Comparison of ENCODE assay signal across 8 cellular contexts in genomic region chr20:63553251-63553932, GRCh38. TPM values are rescaled to one million over a fixed set of nuclear protein-coding genes. Genes with fewer than 3 reads are reported as not detected.
DNase-seq lines count a peak whose midpoint lies in the region; ATAC-seq, FAIRE-seq and TF ChIP-seq lines count a peak whose summit lies in the region.

No MANE protein-coding gene starts in this region.

- peaks cover 4% of the 10 kb centered on the region; the same call in 1 of the 3 replicates for H3K4me1 ChIP-seq in A549
- peaks cover 22% of the 10 kb centered on the region for H3K4me1 ChIP-seq in HUES48 (ENCODE audit: control insufficient read depth, insufficient read depth, low read length)
- peaks cover 8% of the 10 kb centered on the region; the same call in 1 of the 2 replicates for H3K4me1 ChIP-seq in SJCRH30
- H3K4me1 ChIP-seq in upper lobe of right lung: peaks cover 10% of the 10 kb centered on the region

- H3K36me3 ChIP-seq in HUES48 (ENCODE audit: control insufficient read depth, insufficient read depth, low read length) (no peaks in the 10 kb centered on the region), SJCRH30 (no peaks in the 10 kb centered on the region), upper lobe of right lung (peaks cover 1% of the 10 kb centered on the region)

- H3K9me3 ChIP-seq in A549 (no peaks in the 10 kb centered on the region), HUES48 (ENCODE audit: control insufficient read depth, insufficient read depth, low read length) (no peaks in the 10 kb centered on the region), SJCRH30 (replicated peaks) (no peaks in the 10 kb centered on the region), upper lobe of right lung (no peaks in the 10 kb centered on the region)

- peak overlapping the region; percentile 71 for H3K4me3 ChIP-seq in A549
- peak overlapping the region; percentile 87 for H3K4me3 ChIP-seq in HUES48 (ENCODE audit: low read depth, low read length)
- no peak overlapping the region for H3K4me3 ChIP-seq in SJCRH30
- peak overlapping the region; percentile 63 for H3K4me3 ChIP-seq in upper lobe of right lung

- TF ChIP-seq EP300 in A549 (IDR thresholded peaks at IDR 0.05): no peak

- TF ChIP-seq RAD21 in A549 (conservative IDR thresholded peaks at IDR 0.05 in 1 of 2, IDR thresholded peaks at IDR 0.05 in 1 of 2): no peak

- peak overlapping the region; percentile 100 for H3K4me2 ChIP-seq in A549

- CTCF ChIA-PET in A549 (lab: Yijun Ruan, JAX): interaction anchor here (0.7 to 9.1 kb wide), 4 partner anchors 14 to 515 kb away, joined by 3 to 93 read pairs (median 3); partner anchors contain the start of gene PTK6

- WGBS in A549 (ENCODE audit: missing lambda C conversion rate): 4% methylated on average over 8 of the region's 37 CpGs

- H3K27me3 ChIP-seq in HUES48 (ENCODE audit: control insufficient read depth, insufficient read depth, low read length) (no peaks in the 10 kb centered on the region), SJCRH30 (peaks cover 24% of the 10 kb centered on the region), upper lobe of right lung (peaks cover 5% of the 10 kb centered on the region)

- no peak for TF ChIP-seq POLR2A in A549 (IDR thresholded peaks at IDR 0.05; ENCODE audit: low read length)

- POLR2A ChIA-PET in A549 (lab: Yijun Ruan, JAX): interaction anchor here (0.6 kb wide), 1 partner anchor 32 kb away, joined by 3 read pairs; the partner anchor contains the start of gene PPDPF

- intact Hi-C loops in posterior vena cava (cut with DNase I): no loop called here
- intact Hi-C loops in upper lobe of right lung (cut with DNase I): no loop called here

- H3K27ac ChIP-seq in A549 (peak overlapping the region; percentile 73 to 83), HUES48 (ENCODE audit: low read depth, low read length) (peak overlapping the region; percentile 77), SJCRH30 (no peak overlapping the region), upper lobe of right lung (no peak overlapping the region)

- TF ChIP-seq CTCF in A549 (IDR thresholded peaks at IDR 0.05) (no peak), upper lobe of right lung (IDR thresholded peaks at IDR 0.05) (no peak)

- ATAC-seq in A549: peak; percentile 21 to 75; a peak in 5 of 6 replicates
- ATAC-seq in GM18909 (IDR thresholded peaks at IDR 0.05; ENCODE audit: poor library complexity, unreplicated experiment): peak; percentile 35
- ATAC-seq in upper lobe of right lung: peak; percentile 92

- FAIRE-seq in A549 (lab: Jason Lieb, UNC): no peak

- peak; percentile 50 to 90 for DNase-seq in A549 (ENCODE audit: low read depth in 1 of 2, low spot score in 1 of 2)
- peak; percentile 74 to 75 for DNase-seq in SJCRH30
- DNase-seq in activated gamma-delta T cell treated with anti-CD3 and anti-CD28 coated beads, Interleukin-2, amount 50 U/mL, for 16 hours (ENCODE audit: low read depth): peak; percentile 81
- DNase-seq in glomerular endothelial cell (ENCODE audit: extremely low read depth, low read depth, low spot score): peak; percentile 36
- peak; percentile 96 for DNase-seq in posterior vena cava (ENCODE audit: low spot score)
- peak; percentile 87 for DNase-seq in upper lobe of right lung

- H3K9ac ChIP-seq in HUES48 (ENCODE audit: low read depth, low read length): peak overlapping the region; percentile 16; the same call in 1 of the 2 replicates

TF ChIP-seq in A549, 52 proteins besides CTCF, POLR2A, EP300 and RAD21 (continues in another document):
- TF ChIP-seq SREBF2 (IDR thresholded peaks at IDR 0.05) (no peak), HMGXB4 (CRISPR knock-in tag; IDR thresholded peaks at IDR 0.05; ENCODE audit: borderline replicate concordance) (no peak), ZC3H11A (IDR thresholded peaks at IDR 0.05) (no peak), NFE2L2 (conservative IDR thresholded peaks at IDR 0.05; ENCODE audit: low read length) (no peak), HEYL (CRISPR knock-in tag; IDR thresholded peaks at IDR 0.05) (no peak), TP53 (CRISPR knock-in tag; IDR thresholded peaks at IDR 0.05) (no peak), HOXB5 (CRISPR knock-in tag; IDR thresholded peaks at IDR 0.05) (no peak), GATA3 (IDR thresholded peaks at IDR 0.05; ENCODE audit: borderline replicate concordance) (no peak), ZSCAN20 (CRISPR knock-in tag; IDR thresholded peaks at IDR 0.05) (no peak), CHD4 (IDR thresholded peaks at IDR 0.05; ENCODE audit: borderline replicate concordance) (no peak), CBX8 (IDR thresholded peaks at IDR 0.05) (no peak), BHLHE40 (IDR thresholded peaks at IDR 0.05; ENCODE audit: low read depth, low read length) (no peak), NPAS2 (CRISPR knock-in tag; IDR thresholded peaks at IDR 0.05; ENCODE audit: borderline replicate concordance) (no peak)

RNA-seq across cellular contexts. Expression of gene FNDC11, which starts 0.6 kb away (rescaled TPM):
- polyA plus RNA-seq in A549 (2011; rRNA removed): 0.09 and 0.18 TPM in 2 replicates
- 0.24 and 0.26 TPM in 2 replicates for polyA plus RNA-seq in A549 (2012; cell fraction: cytosol; rRNA removed)
- 0.45 and 0.46 TPM in 2 replicates for polyA plus RNA-seq in A549 (2012; cell fraction: nucleus; rRNA removed)
- 0.10 to 0.16 TPM (median 0.14 TPM) in 3 replicates for polyA plus RNA-seq in A549 (2017; fragmentation: RNase III; extraction: RNeasy Plus Mini Kit Qiagen cat#74134 plus additional on column Dnase treatment)
- polyA minus RNA-seq in A549 (2011; rRNA and poly(A)+ RNA removed): 0.34 TPM in 1 of 2 replicates, not detected in the other
- total RNA-seq in SJCRH30 (2014; rRNA removed; shearing (Covaris generic)): 0.02 and 0.20 TPM in 2 replicates
- 0.44 and 0.99 TPM in 2 replicates for total RNA-seq in glomerular endothelial cell
- under 1 TPM in 1 of 2 donors, not detected in 1; 0.19 TPM for total RNA-seq in posterior vena cava
- 0.32 TPM for total RNA-seq in upper lobe of right lung

RNA-seq across cellular contexts. Expression of gene SRMS, which starts 5.8 kb away (rescaled TPM):
- polyA plus RNA-seq in A549 (2011; rRNA removed) (not detected in 2 replicates), A549 (2017; fragmentation: RNase III; extraction: RNeasy Plus Mini Kit Qiagen cat#74134 plus additional on column Dnase treatment) (not detected in 3 replicates)
- polyA plus RNA-seq in A549 (2012; cell fraction: cytosol; rRNA removed): not detected in 2 replicates
- 0.02 TPM in 1 of 2 replicates, not detected in the other for polyA plus RNA-seq in A549 (2012; cell fraction: nucleus; rRNA removed)
- polyA minus RNA-seq in A549 (2011; rRNA and poly(A)+ RNA removed): not detected in 2 replicates
- not detected in 2 replicates for total RNA-seq in SJCRH30 (2014; rRNA removed; shearing (Covaris generic))
- total RNA-seq in glomerular endothelial cell (not detected in 2 replicates), posterior vena cava (not detected), upper lobe of right lung (not detected)

RNA-seq across cellular contexts. Expression of gene PTK6, which starts 16.2 kb away (rescaled TPM):
- 1.1 and 1.2 TPM in 2 replicates for polyA plus RNA-seq in A549 (2011; rRNA removed)
- 1.3 and 1.8 TPM in 2 replicates for polyA plus RNA-seq in A549 (2012; cell fraction: cytosol; rRNA removed)
- 4.3 and 4.6 TPM in 2 replicates for polyA plus RNA-seq in A549 (2012; cell fraction: nucleus; rRNA removed)
- polyA plus RNA-seq in A549 (2017; fragmentation: RNase III; extraction: RNeasy Plus Mini Kit Qiagen cat#74134 plus additional on column Dnase treatment): 1.6 to 2.2 TPM (median 2.0 TPM) in 3 replicates
- polyA minus RNA-seq in A549 (2011; rRNA and poly(A)+ RNA removed): 0.54 and 0.91 TPM in 2 replicates
- 1.4 TPM in 2 replicates for total RNA-seq in SJCRH30 (2014; rRNA removed; shearing (Covaris generic))
- total RNA-seq in glomerular endothelial cell: not detected in 2 replicates
- total RNA-seq in posterior vena cava: under 1 TPM in 1 of 2 donors, not detected in 1; 0.60 TPM
- 4.9 TPM for total RNA-seq in upper lobe of right lung

RNA-seq across cellular contexts. Expression of gene HELZ2, which starts 20.6 kb away (rescaled TPM):
- 3.2 and 4.9 TPM in 2 replicates for polyA plus RNA-seq in A549 (2011; rRNA removed)
- polyA plus RNA-seq in A549 (2012; cell fraction: cytosol; rRNA removed): 3.3 and 6.0 TPM in 2 replicates
- polyA plus RNA-seq in A549 (2012; cell fraction: nucleus; rRNA removed): 13.2 and 22.7 TPM in 2 replicates
- 4.5 to 5.0 TPM (median 4.8 TPM) in 3 replicates for polyA plus RNA-seq in A549 (2017; fragmentation: RNase III; extraction: RNeasy Plus Mini Kit Qiagen cat#74134 plus additional on column Dnase treatment)
- polyA minus RNA-seq in A549 (2011; rRNA and poly(A)+ RNA removed): 6.9 and 8.9 TPM in 2 replicates
- 4.6 and 5.7 TPM in 2 replicates for total RNA-seq in SJCRH30 (2014; rRNA removed; shearing (Covaris generic))
- total RNA-seq in glomerular endothelial cell: 75.8 and 179 TPM in 2 replicates
- total RNA-seq in posterior vena cava: 10 to 100 TPM; 13.7 to 25.5 TPM
- 53.3 TPM for total RNA-seq in upper lobe of right lung

RNA-seq across cellular contexts. Expression of gene PPDPF, which starts 32.8 kb away (rescaled TPM):
- 4.6 and 7.7 TPM in 2 replicates for polyA plus RNA-seq in A549 (2011; rRNA removed)
- polyA plus RNA-seq in A549 (2012; cell fraction: cytosol; rRNA removed): 115 and 196 TPM in 2 replicates
- 41.3 and 97.2 TPM in 2 replicates for polyA plus RNA-seq in A549 (2012; cell fraction: nucleus; rRNA removed)
- 217 to 227 TPM (median 224 TPM) in 3 replicates for polyA plus RNA-seq in A549 (2017; fragmentation: RNase III; extraction: RNeasy Plus Mini Kit Qiagen cat#74134 plus additional on column Dnase treatment)
- polyA minus RNA-seq in A549 (2011; rRNA and poly(A)+ RNA removed): 5.5 and 18.1 TPM in 2 replicates
- total RNA-seq in SJCRH30 (2014; rRNA removed; shearing (Covaris generic)): 149 and 171 TPM in 2 replicates
- total RNA-seq in glomerular endothelial cell: 130 and 162 TPM in 2 replicates
- total RNA-seq in posterior vena cava: 100 to 1,000 TPM; 172 to 331 TPM
- total RNA-seq in upper lobe of right lung: 355 TPM

Comparison
In these comparisons a context has a peak if more than half of its experiments do, and no peak if none do; other contexts are left out.
1. ATAC-seq: peak in every context shown above with its lines; median percentile 92 in upper lobe of right lung; 48 in A549; 35 in GM18909.
2. DNase-seq: peak in every context shown above with its lines; median percentile 96 in posterior vena cava; 87 in upper lobe of right lung; 81 in activated gamma-delta T cell treated with anti-CD3 and anti-CD28 coated beads, Interleukin-2, amount 50 U/mL, for 16 hours; 74 in SJCRH30; 70 in A549; 36 in glomerular endothelial cell.
3. H3K27ac ChIP-seq: peak in A549 (2 of 2) and HUES48 (single experiment); none in SJCRH30 (single experiment) and upper lobe of right lung (single experiment).